Comparison of ENCODE assay signal across 14 cellular contexts in genomic region chr17:46730679-46731078, GRCh38.
DNase-seq lines count a peak whose midpoint lies in the region; ATAC-seq and TF ChIP-seq lines count a peak whose summit lies in the region.
"Had no signal": no experiment of that assay in that cellular context is flagged by ENCODE, and none has a peak within 500 bp of the region (broad histone marks: within the 10 kb centered on the region; RNA-seq: fewer than 3 reads in every experiment).

No MANE protein-coding gene starts in this region.

- H3K79me2 ChIP-seq in mammary epithelial cell (ENCODE audit: insufficient read depth, low read length), result no peaks in the 10 kb centered on the region

- H2AFZ ChIP-seq in mammary epithelial cell (ENCODE audit: low read depth, low read length), result no peak overlapping the region

- no peak overlapping the region for H3K4me3 ChIP-seq in mammary epithelial cell (replicated peaks in 1 of 3; ENCODE audit: insufficient read depth in 1 of 3, low read depth in 2 of 3, low read length in 3 of 3)
- no peak overlapping the region for H3K4me3 ChIP-seq in epithelial cell of esophagus (ENCODE audit: low read length)
- no peak overlapping the region for H3K4me3 ChIP-seq in left lung
- H3K4me3 ChIP-seq: BLaER1 treated with 17β-estradiol and CSF1 and Interleukin-3, amounts not matched to agents 10 nM and 100 nM; GM12878 had no signal

- no peaks in the 10 kb centered on the region for H3K9me3 ChIP-seq in mammary epithelial cell (replicated peaks; ENCODE audit: insufficient read depth, low read length)
- no peaks in the 10 kb centered on the region for H3K9me3 ChIP-seq in left lung
- H3K9me3 ChIP-seq: BLaER1 treated with 17β-estradiol and CSF1 and Interleukin-3, amounts not matched to agents 10 nM and 100 nM had no signal

- H3K27ac ChIP-seq in mammary epithelial cell (ENCODE audit: insufficient read depth, low read depth, low read length) (peak overlapping the region; percentile 45), left lung (no peak overlapping the region)
- H3K27ac ChIP-seq: BLaER1 treated with 17β-estradiol and CSF1 and Interleukin-3, amounts not matched to agents 10 nM and 100 nM had no signal

- no peak overlapping the region for H3K27ac Mint-ChIP-seq in MCF 10A (ENCODE audit: low read depth, unreplicated experiment)
- peak overlapping the region; percentile 44 for H3K27ac Mint-ChIP-seq in stimulated activated memory B cell treated with anti-CD40 and anti-IgM and Interleukin-4, amounts not matched to agents 10 μg/mL and 1 μg/mL and 100 μg/mL, for 72 hours
- H3K27ac Mint-ChIP-seq: CD4-positive, CD25-positive, alpha-beta regulatory T cell had no signal

- H3K36me3 Mint-ChIP-seq in MCF 10A (ENCODE audit: insufficient read depth, unreplicated experiment), result no peaks in the 10 kb centered on the region
- H3K36me3 Mint-ChIP-seq in stimulated activated memory B cell treated with anti-CD40 and anti-IgM and Interleukin-4, amounts not matched to agents 10 μg/mL and 1 μg/mL and 100 μg/mL, for 72 hours, result peaks cover 50% of the 10 kb centered on the region

- TF ChIP-seq CTCF in mammary epithelial cell (conservative IDR thresholded peaks at IDR 0.05 in 1 of 2, IDR thresholded peaks at IDR 0.05 in 1 of 2; ENCODE audit: extremely low read depth in 1 of 2, insufficient read depth in 1 of 2, low read depth in 1 of 2, low read length in 2 of 2) (no peak), MCF 10A (IDR thresholded peaks at IDR 0.05; ENCODE audit: unreplicated experiment) (no peak), epithelial cell of esophagus (IDR thresholded peaks at IDR 0.05; ENCODE audit: insufficient read depth, low read depth, low read length, missing control alignments) (no peak), left lung (IDR thresholded peaks at IDR 0.05) (no peak)

- peak; percentile 68 for DNase-seq in mammary epithelial cell
- no peak for DNase-seq in MCF 10A (ENCODE audit: unreplicated experiment)
- DNase-seq in epithelial cell of esophagus (ENCODE audit: low read depth), result peak; percentile 84
- no peak for DNase-seq in left lung
- no peak for DNase-seq in KBM-7
- DNase-seq in NCI-H345 treated with DMSO at 0.1 percent for 48 hours (lab: John Stamatoyannopoulos, UW; ENCODE audit: unreplicated experiment), result no peak
- DNase-seq: 8988T; CD4-positive, CD25-positive, alpha-beta regulatory T cell; DMS79 had no signal

- H3K4me1 Mint-ChIP-seq in MCF 10A (ENCODE audit: insufficient read depth, unreplicated experiment), result peaks cover 9% of the 10 kb centered on the region
- peaks cover 19% of the 10 kb centered on the region for H3K4me1 Mint-ChIP-seq in stimulated activated memory B cell treated with anti-CD40 and anti-IgM and Interleukin-4, amounts not matched to agents 10 μg/mL and 1 μg/mL and 100 μg/mL, for 72 hours

- H3K27me3 Mint-ChIP-seq in MCF 10A (ENCODE audit: insufficient read depth, unreplicated experiment), result no peaks in the 10 kb centered on the region
- H3K27me3 Mint-ChIP-seq in stimulated activated memory B cell treated with anti-CD40 and anti-IgM and Interleukin-4, amounts not matched to agents 10 μg/mL and 1 μg/mL and 100 μg/mL, for 72 hours, result no peaks in the 10 kb centered on the region
- H3K27me3 Mint-ChIP-seq: CD4-positive, CD25-positive, alpha-beta regulatory T cell had no signal

- no peak overlapping the region for H3K4me3 Mint-ChIP-seq in MCF 10A (ENCODE audit: unreplicated experiment)
- no peak overlapping the region for H3K4me3 Mint-ChIP-seq in stimulated activated memory B cell treated with anti-CD40 and anti-IgM and Interleukin-4, amounts not matched to agents 10 μg/mL and 1 μg/mL and 100 μg/mL, for 72 hours
- H3K4me3 Mint-ChIP-seq: CD4-positive, CD25-positive, alpha-beta regulatory T cell had no signal

- H3K4me1 ChIP-seq in mammary epithelial cell (ENCODE audit: insufficient read depth, low read length) (peaks cover 69% of the 10 kb centered on the region), left lung (no peaks in the 10 kb centered on the region)

- H3K27me3 ChIP-seq in mammary epithelial cell (ENCODE audit: insufficient read depth, low read length) (no peaks in the 10 kb centered on the region), left lung (no peaks in the 10 kb centered on the region)
- H3K27me3 ChIP-seq: BLaER1 treated with 17β-estradiol and CSF1 and Interleukin-3, amounts not matched to agents 10 nM and 100 nM had no signal

- CTCF ChIA-PET in mammary epithelial cell (lab: Charles Lee; ENCODE audit: low non-redundant PET), result no interaction called here
- CTCF ChIA-PET in MCF 10A (lab: Yijun Ruan, JAX), result no interaction called here

- in situ Hi-C loops in mammary epithelial cell (cut with MboI; ENCODE audit: low sequenced_read_pairs in 2 of 2), result no loop called here
- in situ Hi-C loops in KBM-7 (cut with MboI; ENCODE audit: low pct_unique_long_range_greater_than_20kb, low sequenced_read_pairs), result no loop called here

- POLR2A ChIA-PET in MCF 10A (lab: Yijun Ruan, JAX), result interaction anchor here (0.9 to 1.5 kb wide), 2 partner anchors 10 to 27 kb away, joined by 3 to 9 read pairs; no protein-coding TSS in a partner anchor

- H3K9ac ChIP-seq in mammary epithelial cell (ENCODE audit: insufficient read depth, low read length), result no peak overlapping the region
- H3K9ac ChIP-seq: BLaER1 treated with 17β-estradiol and CSF1 and Interleukin-3, amounts not matched to agents 10 nM and 100 nM had no signal

- peak overlapping the region; percentile 45 for H3K4me2 ChIP-seq in mammary epithelial cell (ENCODE audit: insufficient read depth, low read depth, low read length)
- H3K4me2 ChIP-seq: BLaER1 treated with 17β-estradiol and CSF1 and Interleukin-3, amounts not matched to agents 10 nM and 100 nM had no signal

- BruUV-seq in mammary epithelial cell (replicated peaks; lab: Mats Ljungman, UMichigan) (no TSS peak), MCF 10A (replicated peaks; lab: Mats Ljungman, UMichigan) (no TSS peak)

- dilution Hi-C loops in mammary epithelial cell (cut with HindIII; ENCODE audit: low sequenced_read_pairs), result loop anchor here (5.0 kb wide), 1 partner anchor 37 kb away; no protein-coding TSS in a partner anchor

- H3K36me3 ChIP-seq in mammary epithelial cell (ENCODE audit: insufficient read depth, low read length) (no peaks in the 10 kb centered on the region), left lung (peaks cover 0 to 46% of the 10 kb centered on the region in 2 donors)

- no peaks in the 10 kb centered on the region for H3K9me3 Mint-ChIP-seq in MCF 10A (ENCODE audit: unreplicated experiment)
- no peaks in the 10 kb centered on the region for H3K9me3 Mint-ChIP-seq in stimulated activated memory B cell treated with anti-CD40 and anti-IgM and Interleukin-4, amounts not matched to agents 10 μg/mL and 1 μg/mL and 100 μg/mL, for 72 hours
- H3K9me3 Mint-ChIP-seq: CD4-positive, CD25-positive, alpha-beta regulatory T cell had no signal

- H4K20me1 ChIP-seq in mammary epithelial cell (ENCODE audit: insufficient read depth, low read length), result no peaks in the 10 kb centered on the region
- H4K20me1 ChIP-seq: BLaER1 treated with 17β-estradiol and CSF1 and Interleukin-3, amounts not matched to agents 10 nM and 100 nM had no signal

- intact Hi-C loops in mammary epithelial cell (cut with micrococcal nuclease) (no loop called here), MCF 10A (cut with micrococcal nuclease) (no loop called here), left lung (cut with DNase I) (no loop called here)

- ATAC-seq in left lung (peak; percentile 46), HG03378 (IDR thresholded peaks at IDR 0.05; ENCODE audit: unreplicated experiment) (no peak)
- ATAC-seq in stimulated activated memory B cell treated with anti-CD40 and anti-IgM and Interleukin-4, amounts not matched to agents 10 μg/mL and 1 μg/mL and 100 μg/mL, for 72 hours, result no peak
- ATAC-seq: GM12878, HCT116 had no signal

- 50% methylated on average over 1 of the region's 1 CpG for WGBS in mammary epithelial cell (ENCODE audit: low coverage, missing lambda C conversion rate)

Comparison
In these comparisons a context has a peak if more than half of its experiments do, and no peak if none do; other contexts are left out.
1. DNase-seq: peak in mammary epithelial cell (single experiment) and epithelial cell of esophagus (single experiment); none in MCF 10A (single experiment), left lung (0 of 2), KBM-7 (single experiment) and NCI-H345 treated with DMSO at 0.1 percent for 48 hours (single experiment).